13 cellular contexts compared by ENCODE assay signal in the genomic region with DNA sequence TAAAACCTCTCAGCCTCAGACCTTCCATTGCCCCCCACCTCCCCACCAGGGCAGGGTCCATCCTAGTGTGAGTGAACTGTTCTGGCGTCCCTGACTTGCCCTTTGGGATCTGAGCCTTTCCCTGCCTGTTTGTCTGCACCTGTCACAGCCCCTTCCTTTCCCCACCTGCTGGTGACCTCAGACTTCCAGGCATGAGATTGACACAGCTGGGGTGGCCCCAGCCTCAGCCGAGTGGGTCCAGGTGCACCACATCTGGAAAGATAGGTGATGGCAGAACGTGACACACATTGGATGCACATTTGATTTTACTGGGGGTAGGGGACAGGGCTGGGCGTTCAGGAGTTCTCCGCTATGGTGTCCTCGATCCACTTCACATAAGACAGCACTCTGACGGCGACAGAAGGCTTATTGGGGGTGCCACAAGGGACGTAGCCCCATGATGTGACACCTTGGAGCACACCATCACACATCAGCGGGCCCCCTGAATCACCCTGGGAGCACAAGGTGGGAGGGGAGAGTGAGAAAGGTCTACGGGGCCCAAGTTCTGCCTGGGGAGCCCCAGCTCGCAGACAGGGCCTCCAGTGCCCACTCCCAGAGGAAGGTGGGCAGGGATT. TPM values are rescaled to one million over a fixed set of nuclear protein-coding genes. Genes with fewer than 3 reads are reported as not detected.
A peak's percentile ranks its signal among the peaks of the same experiment; 100 is the strongest.
DNase-seq lines count a peak whose midpoint lies in the region; ATAC-seq and TF ChIP-seq lines count a peak whose summit lies in the region.
"Had no signal": no experiment of that assay in that cellular context is flagged by ENCODE, and none has a peak within 500 bp of the region (broad histone marks: within the 10 kb centered on the region; RNA-seq: fewer than 3 reads in every experiment).

No MANE protein-coding gene starts in this region.

- POLR2A ChIA-PET in A673 (lab: Charles Lee; ENCODE audit: low non-redundant PET) = no interaction called here

- H3K4me3 ChIP-seq in CD4-positive, CD25-positive, alpha-beta regulatory T cell (ENCODE audit: low read depth, low read length) = no peak overlapping the region
- peak overlapping the region; percentile 94 for H3K4me3 ChIP-seq in GM06990 (replicated peaks; ENCODE audit: low read depth, low read length)
- no peak overlapping the region for H3K4me3 ChIP-seq in A673 (ENCODE audit: low read depth, low read length, poor library complexity, severe bottlenecking)

- H3K4me3 Mint-ChIP-seq in CD4-positive, CD25-positive, alpha-beta regulatory T cell = peak overlapping the region; percentile 49 to 87 (median 78)
- peak overlapping the region; percentile 43 to 79 (median 60) for H3K4me3 Mint-ChIP-seq in immature natural killer cell

- TF ChIP-seq CTCF in GM06990 (IDR thresholded peaks at IDR 0.05; ENCODE audit: insufficient read depth, low read length, poor library complexity, severe bottlenecking) (no peak), A673 (conservative IDR thresholded peaks at IDR 0.05; ENCODE audit: low read depth, low read length) (no peak)

- no peak overlapping the region for H3K27ac ChIP-seq in CD4-positive, CD25-positive, alpha-beta regulatory T cell (ENCODE audit: insufficient read depth, low read length, poor library complexity, severe bottlenecking)
- H3K27ac ChIP-seq in A673 (ENCODE audit: low read depth, low read length, poor library complexity, severe bottlenecking) = no peak overlapping the region
- H3K27ac ChIP-seq: esophagus squamous epithelium had no signal

- peaks cover 0 to 30% (median 12%) of the 10 kb centered on the region in 4 donors for H3K4me1 Mint-ChIP-seq in CD4-positive, CD25-positive, alpha-beta regulatory T cell
- H3K4me1 Mint-ChIP-seq in immature natural killer cell = peaks cover 0 to 13% of the 10 kb centered on the region in 2 donors

- no peaks in the 10 kb centered on the region for H3K9me3 ChIP-seq in CD4-positive, CD25-positive, alpha-beta regulatory T cell (ENCODE audit: control insufficient read depth in 2 of 2, low read length in 2 of 2)
- H3K9me3 ChIP-seq in A673 (ENCODE audit: low read depth, low read length, poor library complexity, severe bottlenecking) = no peaks in the 10 kb centered on the region
- H3K9me3 ChIP-seq: esophagus squamous epithelium, SK-N-SH had no signal

- no TSS peak for BruUV-seq in A673 (replicated peaks; lab: Mats Ljungman, UMichigan)

- H3K36me3 Mint-ChIP-seq in CD4-positive, CD25-positive, alpha-beta regulatory T cell = no peaks in the 10 kb centered on the region
- H3K36me3 Mint-ChIP-seq in immature natural killer cell = peaks cover 0 to 4% (median 3%) of the 10 kb centered on the region in 3 donors

- ATAC-seq in CD4-positive, CD25-positive, alpha-beta regulatory T cell (ENCODE audit: low read depth in 2 of 2) = no peak
- ATAC-seq in HG02981 (IDR thresholded peaks at IDR 0.05; ENCODE audit: unreplicated experiment) = no peak

- DNase-seq in CD4-positive, CD25-positive, alpha-beta regulatory T cell = no peak
- DNase-seq in GM06990 (ENCODE audit: extremely low read depth, insufficient read length) = peak; percentile 62
- DNase-seq in SW480 (ENCODE audit: low spot score) = peak; percentile 50
- no peak for DNase-seq in immature natural killer cell
- no peak for DNase-seq in A673 (ENCODE audit: low spot score)
- no peak for DNase-seq in germinal center (ENCODE audit: low spot score)
- DNase-seq in hepatic stellate cell (ENCODE audit: low spot score) = no peak
- DNase-seq: esophagus squamous epithelium, NCI-H510A treated with DMSO at 0.1 percent for 48 hours had no signal

- intact Hi-C loops in A673 (cut with micrococcal nuclease; ENCODE audit: unreplicated experiment) = no loop called here

- peaks cover 47% of the 10 kb centered on the region for H3K27me3 Mint-ChIP-seq in CD4-positive, CD25-positive, alpha-beta regulatory T cell
- H3K27me3 Mint-ChIP-seq in immature natural killer cell (ENCODE audit: low read depth in 3 of 3) = peaks cover 10 to 31% (median 25%) of the 10 kb centered on the region in 3 donors

- CTCF ChIA-PET in A673 (lab: Charles Lee) = no interaction called here

- peaks cover 5% of the 10 kb centered on the region for H3K27me3 ChIP-seq in CD4-positive, CD25-positive, alpha-beta regulatory T cell (ENCODE audit: control insufficient read depth, insufficient read depth, low read length)
- H3K27me3 ChIP-seq in GM06990 (replicated peaks; ENCODE audit: control insufficient read depth, insufficient read depth, low read length) (no peaks in the 10 kb centered on the region), A673 (replicated peaks; ENCODE audit: insufficient read depth, low read depth, low read length, poor library complexity) (peaks cover 7% of the 10 kb centered on the region)

- peaks cover 0 to 5% (median 0%) of the 10 kb centered on the region in 7 donors for H3K9me3 Mint-ChIP-seq in CD4-positive, CD25-positive, alpha-beta regulatory T cell
- no peaks in the 10 kb centered on the region for H3K9me3 Mint-ChIP-seq in immature natural killer cell

- H3K4me1 ChIP-seq in CD4-positive, CD25-positive, alpha-beta regulatory T cell (ENCODE audit: control insufficient read depth, insufficient read depth, low read length, poor library complexity, severe bottlenecking) = peaks cover 20% of the 10 kb centered on the region
- no peaks in the 10 kb centered on the region for H3K4me1 ChIP-seq in A673 (ENCODE audit: insufficient read depth, low read length, poor library complexity, severe bottlenecking)

- no peaks in the 10 kb centered on the region for H3K36me3 ChIP-seq in CD4-positive, CD25-positive, alpha-beta regulatory T cell (ENCODE audit: control insufficient read depth, insufficient read depth, low read length)
- no peaks in the 10 kb centered on the region for H3K36me3 ChIP-seq in GM06990 (ENCODE audit: control insufficient read depth, insufficient read depth, low read length)
- H3K36me3 ChIP-seq in A673 (ENCODE audit: insufficient read depth, low read length, poor library complexity, severe bottlenecking) = no peaks in the 10 kb centered on the region
- H3K36me3 ChIP-seq: esophagus squamous epithelium had no signal

- peak overlapping the region in 2 of 3 donors; percentile 17 to 42 for H3K27ac Mint-ChIP-seq in CD4-positive, CD25-positive, alpha-beta regulatory T cell
- H3K27ac Mint-ChIP-seq in immature natural killer cell = no peak overlapping the region

RNA-seq across cellular contexts. Expression of gene KLK1, which starts 4.6 kb away (rescaled TPM):
- 0.47 TPM for total RNA-seq in CD4-positive, CD25-positive, alpha-beta regulatory T cell
- under 1 TPM in 1 of 4 donors, not detected in 3; 0.48 TPM for polyA plus RNA-seq in CD4-positive, CD25-positive, alpha-beta regulatory T cell
- not detected for polyA plus RNA-seq in immature natural killer cell
- total RNA-seq in A673 (2021) = 0.68 TPM in 1 of 2 replicates, not detected in the other
- total RNA-seq: esophagus squamous epithelium, myocyte had no signal
- polyA plus RNA-seq: SK-N-SH, smooth muscle cell had no signal

RNA-seq across cellular contexts. Expression of gene KLK15, which starts 14.4 kb away (rescaled TPM):
- not detected for total RNA-seq in CD4-positive, CD25-positive, alpha-beta regulatory T cell
- not detected for polyA plus RNA-seq in CD4-positive, CD25-positive, alpha-beta regulatory T cell
- not detected for polyA plus RNA-seq in immature natural killer cell
- not detected in 2 replicates for total RNA-seq in A673 (2021)
- total RNA-seq: esophagus squamous epithelium, myocyte, smooth muscle cell had no signal
- polyA plus RNA-seq: SK-N-SH, smooth muscle cell had no signal

RNA-seq across cellular contexts. Expression of gene ACP4, which starts 28.8 kb away (rescaled TPM):
- not detected for total RNA-seq in CD4-positive, CD25-positive, alpha-beta regulatory T cell
- not detected for polyA plus RNA-seq in CD4-positive, CD25-positive, alpha-beta regulatory T cell
- not detected for polyA plus RNA-seq in immature natural killer cell
- total RNA-seq in A673 (2021) = not detected in 2 replicates
- total RNA-seq: esophagus squamous epithelium, myocyte, smooth muscle cell had no signal
- polyA plus RNA-seq: SK-N-SH had no signal

RNA-seq across cellular contexts. Expression of gene KLK3, which starts 35.7 kb away (rescaled TPM):
- total RNA-seq in CD4-positive, CD25-positive, alpha-beta regulatory T cell = not detected
- not detected for polyA plus RNA-seq in CD4-positive, CD25-positive, alpha-beta regulatory T cell
- not detected for polyA plus RNA-seq in immature natural killer cell
- total RNA-seq in A673 (2021) = not detected in 2 replicates
- total RNA-seq: esophagus squamous epithelium, myocyte, smooth muscle cell had no signal
- polyA plus RNA-seq: SK-N-SH, smooth muscle cell had no signal

RNA-seq across cellular contexts. Expression of gene GPR32, which starts 48.7 kb away (rescaled TPM):
- total RNA-seq in CD4-positive, CD25-positive, alpha-beta regulatory T cell = not detected
- polyA plus RNA-seq in CD4-positive, CD25-positive, alpha-beta regulatory T cell = not detected
- not detected for polyA plus RNA-seq in immature natural killer cell
- not detected in 2 replicates for total RNA-seq in A673 (2021)
- total RNA-seq: esophagus squamous epithelium, myocyte, smooth muscle cell had no signal
- polyA plus RNA-seq: SK-N-SH, smooth muscle cell had no signal

Comparison
In these comparisons a context has a peak if more than half of its experiments do, and no peak if none do; other contexts are left out.
1. DNase-seq: peak in GM06990 (single experiment) and SW480 (single experiment); none in CD4-positive, CD25-positive, alpha-beta regulatory T cell (0 of 3), immature natural killer cell (0 of 3), A673 (single experiment), germinal center (single experiment) and hepatic stellate cell (single experiment).
2. H3K27ac Mint-ChIP-seq: peak in CD4-positive, CD25-positive, alpha-beta regulatory T cell (2 of 3); none in immature natural killer cell (0 of 6).